Comparison of ENCODE assay signal across 8 cellular contexts in the genomic region with DNA sequence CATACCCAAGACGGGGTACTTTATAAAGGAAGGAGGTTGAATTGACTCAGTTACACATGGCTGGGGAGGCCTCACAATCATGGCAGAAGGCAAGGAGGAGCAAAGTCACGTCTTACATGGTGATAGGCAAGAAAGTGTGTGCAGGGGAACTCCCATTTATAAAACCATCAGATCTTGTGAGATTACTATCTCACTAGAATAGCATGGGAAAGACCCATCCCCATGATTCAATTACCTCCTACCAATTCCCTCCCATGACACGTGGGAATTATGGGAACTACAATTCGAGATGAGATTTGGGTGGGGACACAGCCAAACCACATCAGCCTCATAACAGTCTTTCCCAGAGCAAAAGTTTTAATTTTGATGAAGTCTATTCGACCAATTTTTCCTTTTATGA. TPM values are rescaled to one million over a fixed set of nuclear protein-coding genes. Genes with fewer than 3 reads are reported as not detected.
A peak's percentile ranks its signal among the peaks of the same experiment; 100 is the strongest.
DNase-seq lines count a peak whose midpoint lies in the region; ATAC-seq, FAIRE-seq and TF ChIP-seq lines count a peak whose summit lies in the region.
"Not testable (repeated sequence)": the region's sequence is repeated elsewhere in the genome, so short reads cannot be mapped to it uniquely, and the experiment has no call there.

No MANE protein-coding gene starts in this region.

- BruUV-seq in K562 (replicated peaks; lab: Mats Ljungman, UMichigan), result not testable (repeated sequence)

- WGBS in K562 (ENCODE audit: insufficient coverage, low coverage, missing lambda C conversion rate), result 87% methylated on average over 5 of the region's 5 CpGs

- not testable (repeated sequence) for TF ChIP-seq CTCF in K562 (IDR thresholded peaks at IDR 0.05 in 2 of 3, conservative IDR thresholded peaks at IDR 0.05 in 1 of 3; ENCODE audit: insufficient read depth in 2 of 3, low read depth in 1 of 3, low read length in 3 of 3); neutrophil (IDR thresholded peaks at IDR 0.05)

- peaks cover 13 to 35% of the 10 kb centered on the region in 2 experiments for H3K4me1 ChIP-seq in K562 (replicated peaks in 1 of 2; ENCODE audit: control insufficient read depth in 2 of 2, insufficient read depth in 2 of 2, low read length in 2 of 2)
- peaks cover 41 to 61% of the 10 kb centered on the region in 2 experiments for H3K4me1 ChIP-seq in neutrophil (ENCODE audit: control insufficient read depth in 1 of 2, insufficient read depth in 1 of 2, low read depth in 1 of 2, low read length in 1 of 2)

- POLR2A ChIA-PET in K562 (lab: Yijun Ruan, JAX), result interaction anchor here (1.9 to 2.0 kb wide), 2 partner anchors 15 to 17 kb away, joined by 4 to 5 read pairs; no protein-coding TSS in a partner anchor

- H3K9me3 ChIP-seq in K562 (replicated peaks; ENCODE audit: control insufficient read depth, insufficient read depth, low read depth, low read length); neutrophil: not testable (repeated sequence)

- FAIRE-seq in K562 (lab: Jason Lieb, UNC), result not testable (repeated sequence)

- not testable (repeated sequence) for H3K4me2 ChIP-seq in K562 (ENCODE audit: insufficient read depth, low read length)

- peaks cover 22% of the 10 kb centered on the region for H3K4me1 Mint-ChIP-seq in activated CD4-positive, alpha-beta T cell treated with anti-CD3 and anti-CD28 coated beads, Interleukin-2, amount 10 ng/mL, durations not matched to agents 24 days and 14 days
- peaks cover 53% of the 10 kb centered on the region for H3K4me1 Mint-ChIP-seq in activated T-cell treated with anti-CD3 and anti-CD28 coated beads, Interleukin-2, amount 50 U/mL, for 72 hours (ENCODE audit: low read depth)
- H3K4me1 Mint-ChIP-seq in activated naive CD4-positive, alpha-beta T cell treated with anti-CD3 and anti-CD28 coated beads, Interleukin-2, amount 50 U/mL, for 24 hours, result peaks cover 91% of the 10 kb centered on the region
- H3K4me1 Mint-ChIP-seq in naive B cell, result peaks cover 42 to 70% (median 56%) of the 10 kb centered on the region in 3 donors
- peaks cover 48% of the 10 kb centered on the region for H3K4me1 Mint-ChIP-seq in stimulated activated effector memory CD8-positive, alpha-beta T cell treated with anti-CD3 and anti-CD28 coated beads, Interleukin-12 subunit alpha, Interleukin-12 subunit beta, amount 100 ng/mL, for 72 hours
- H3K4me1 Mint-ChIP-seq in stimulated activated naive CD8-positive, alpha-beta T cell treated with anti-CD3 and anti-CD28 coated beads, Interleukin-15, Interleukin-2, amounts not matched to agents 100 ng/mL and 50 ng/mL, for 24 hours (ENCODE audit: low read depth), result peaks cover 78% of the 10 kb centered on the region

- H3K27ac ChIP-seq in K562 (ENCODE audit: extremely low read depth, low read depth, low read length) (peak overlapping the region; percentile 73; the same call in 1 of the 3 replicates), neutrophil (peak overlapping the region; percentile 86)

- TF ChIP-seq POLR2A in K562 (conservative IDR thresholded peaks at IDR 0.05), result not testable (repeated sequence)

- not testable (repeated sequence) for H3K27me3 Mint-ChIP-seq in activated CD4-positive, alpha-beta T cell treated with anti-CD3 and anti-CD28 coated beads, Interleukin-2, amount 10 ng/mL, durations not matched to agents 24 days and 14 days; activated T-cell treated with anti-CD3 and anti-CD28 coated beads, Interleukin-2, amount 50 U/mL, for 72 hours (ENCODE audit: low read depth); activated naive CD4-positive, alpha-beta T cell treated with anti-CD3 and anti-CD28 coated beads, Interleukin-2, amount 50 U/mL, for 24 hours; naive B cell; stimulated activated naive CD8-positive, alpha-beta T cell treated with anti-CD3 and anti-CD28 coated beads, Interleukin-15, Interleukin-2, amounts not matched to agents 100 ng/mL and 50 ng/mL, for 24 hours

- H4K20me1 ChIP-seq in K562 (replicated peaks; ENCODE audit: control insufficient read depth, insufficient read depth, low read length), result not testable (repeated sequence)

- not testable (repeated sequence) for H3K36me3 ChIP-seq in K562 (ENCODE audit: control insufficient read depth, insufficient read depth, low read length); neutrophil

- in situ Hi-C loops in K562 (cut with MboI), result not testable (repeated sequence)

- not testable (repeated sequence) for H3K9me1 ChIP-seq in K562 (ENCODE audit: control insufficient read depth, insufficient read depth, low read length)

- not testable (repeated sequence) for TF ChIP-seq RAD21 in K562 (CRISPR knock-in tag; conservative IDR thresholded peaks at IDR 0.05 in 1 of 2, IDR thresholded peaks at IDR 0.05 in 1 of 2)

- H3K4me3 Mint-ChIP-seq in activated CD4-positive, alpha-beta T cell treated with anti-CD3 and anti-CD28 coated beads, Interleukin-2, amount 10 ng/mL, durations not matched to agents 24 days and 14 days; activated T-cell treated with anti-CD3 and anti-CD28 coated beads, Interleukin-2, amount 50 U/mL, for 72 hours; stimulated activated effector memory CD8-positive, alpha-beta T cell treated with anti-CD3 and anti-CD28 coated beads, Interleukin-12 subunit alpha, Interleukin-12 subunit beta, amount 100 ng/mL, for 72 hours; stimulated activated naive CD8-positive, alpha-beta T cell treated with anti-CD3 and anti-CD28 coated beads, Interleukin-15, Interleukin-2, amounts not matched to agents 100 ng/mL and 50 ng/mL, for 24 hours: not testable (repeated sequence)
- peak overlapping the region; percentile 45 for H3K4me3 Mint-ChIP-seq in activated naive CD4-positive, alpha-beta T cell treated with anti-CD3 and anti-CD28 coated beads, Interleukin-2, amount 50 U/mL, for 24 hours
- H3K4me3 Mint-ChIP-seq in naive B cell, result peak overlapping the region in 1 of 8 donors; percentile 17

- peak; percentile 19 for DNase-seq in activated CD4-positive, alpha-beta T cell treated with anti-CD3 and anti-CD28 coated beads, Interleukin-2, amount 10 ng/mL, durations not matched to agents 24 days and 14 days
- not testable (repeated sequence) for DNase-seq in activated T-cell treated with anti-CD3 and anti-CD28 coated beads, Interleukin-2, amount 50 U/mL, for 72 hours; K562 (ENCODE audit: extremely low read depth in 1 of 4, low spot score in 3 of 4); naive B cell; stimulated activated effector memory CD8-positive, alpha-beta T cell treated with anti-CD3 and anti-CD28 coated beads, Interleukin-12 subunit alpha, Interleukin-12 subunit beta, amount 100 ng/mL, for 72 hours (ENCODE audit: low spot score in 2 of 2)

- intact Hi-C loops in activated CD4-positive, alpha-beta T cell treated with anti-CD3 and anti-CD28 coated beads, Interleukin-2, amount 10 ng/mL, durations not matched to agents 24 days and 14 days (cut with micrococcal nuclease), result loop anchor here (10.0 kb wide), 1 partner anchor 435 kb away; a partner anchor contains a TSS
- intact Hi-C loops in K562 (cut with micrococcal nuclease), result loop anchor here (10.0 kb wide), 1 partner anchor 1265 kb away; a partner anchor contains a TSS

- not testable (repeated sequence) for TF ChIP-seq EP300 in K562 (IDR thresholded peaks at IDR 0.05; ENCODE audit: low read length)

- H3K27ac Mint-ChIP-seq in activated CD4-positive, alpha-beta T cell treated with anti-CD3 and anti-CD28 coated beads, Interleukin-2, amount 10 ng/mL, durations not matched to agents 24 days and 14 days, result not testable (repeated sequence)
- peak overlapping the region; percentile 30 for H3K27ac Mint-ChIP-seq in activated T-cell treated with anti-CD3 and anti-CD28 coated beads, Interleukin-2, amount 50 U/mL, for 72 hours
- H3K27ac Mint-ChIP-seq in activated naive CD4-positive, alpha-beta T cell treated with anti-CD3 and anti-CD28 coated beads, Interleukin-2, amount 50 U/mL, for 24 hours, result peak overlapping the region; percentile 20
- peak overlapping the region; percentile 10 to 90 (median 84) for H3K27ac Mint-ChIP-seq in naive B cell
- peak overlapping the region; percentile 21 for H3K27ac Mint-ChIP-seq in stimulated activated effector memory CD8-positive, alpha-beta T cell treated with anti-CD3 and anti-CD28 coated beads, Interleukin-12 subunit alpha, Interleukin-12 subunit beta, amount 100 ng/mL, for 72 hours
- H3K27ac Mint-ChIP-seq in stimulated activated naive CD8-positive, alpha-beta T cell treated with anti-CD3 and anti-CD28 coated beads, Interleukin-15, Interleukin-2, amounts not matched to agents 100 ng/mL and 50 ng/mL, for 24 hours, result peak overlapping the region; percentile 14

- H3K27me3 ChIP-seq in K562 (ENCODE audit: control insufficient read depth in 2 of 2, insufficient read depth in 2 of 2, low read length in 2 of 2); neutrophil: not testable (repeated sequence)

- not testable (repeated sequence) for H2AFZ ChIP-seq in K562 (ENCODE audit: low read depth, low read length)

- peaks cover 98% of the 10 kb centered on the region for H3K79me2 ChIP-seq in K562 (ENCODE audit: control insufficient read depth, insufficient read depth, low read length)

- H3K9me3 Mint-ChIP-seq in activated CD4-positive, alpha-beta T cell treated with anti-CD3 and anti-CD28 coated beads, Interleukin-2, amount 10 ng/mL, durations not matched to agents 24 days and 14 days; activated T-cell treated with anti-CD3 and anti-CD28 coated beads, Interleukin-2, amount 50 U/mL, for 72 hours; activated naive CD4-positive, alpha-beta T cell treated with anti-CD3 and anti-CD28 coated beads, Interleukin-2, amount 50 U/mL, for 24 hours; stimulated activated effector memory CD8-positive, alpha-beta T cell treated with anti-CD3 and anti-CD28 coated beads, Interleukin-12 subunit alpha, Interleukin-12 subunit beta, amount 100 ng/mL, for 72 hours: not testable (repeated sequence)
- peaks cover 0 to 18% (median 5%) of the 10 kb centered on the region in 7 donors for H3K9me3 Mint-ChIP-seq in naive B cell
- H3K9me3 Mint-ChIP-seq in stimulated activated naive CD8-positive, alpha-beta T cell treated with anti-CD3 and anti-CD28 coated beads, Interleukin-15, Interleukin-2, amounts not matched to agents 100 ng/mL and 50 ng/mL, for 24 hours, result peaks cover 14% of the 10 kb centered on the region

- not testable (repeated sequence) for ATAC-seq in activated T-cell treated with anti-CD3 and anti-CD28 coated beads, Interleukin-2, amount 50 U/mL, for 72 hours (replicated peaks in 1 of 2); K562; naive B cell (ENCODE audit: low read depth in 2 of 2); stimulated activated effector memory CD8-positive, alpha-beta T cell treated with anti-CD3 and anti-CD28 coated beads, Interleukin-12 subunit alpha, Interleukin-12 subunit beta, amount 100 ng/mL, for 72 hours

- H3K36me3 Mint-ChIP-seq in activated CD4-positive, alpha-beta T cell treated with anti-CD3 and anti-CD28 coated beads, Interleukin-2, amount 10 ng/mL, durations not matched to agents 24 days and 14 days (ENCODE audit: low read depth); activated naive CD4-positive, alpha-beta T cell treated with anti-CD3 and anti-CD28 coated beads, Interleukin-2, amount 50 U/mL, for 24 hours; stimulated activated effector memory CD8-positive, alpha-beta T cell treated with anti-CD3 and anti-CD28 coated beads, Interleukin-12 subunit alpha, Interleukin-12 subunit beta, amount 100 ng/mL, for 72 hours: not testable (repeated sequence)
- peaks cover 6 to 31% of the 10 kb centered on the region in 2 donors for H3K36me3 Mint-ChIP-seq in activated T-cell treated with anti-CD3 and anti-CD28 coated beads, Interleukin-2, amount 50 U/mL, for 72 hours (ENCODE audit: insufficient read depth in 2 of 2)
- H3K36me3 Mint-ChIP-seq in naive B cell, result peaks cover 20 to 23% of the 10 kb centered on the region in 2 donors
- peaks cover 45% of the 10 kb centered on the region for H3K36me3 Mint-ChIP-seq in stimulated activated naive CD8-positive, alpha-beta T cell treated with anti-CD3 and anti-CD28 coated beads, Interleukin-15, Interleukin-2, amounts not matched to agents 100 ng/mL and 50 ng/mL, for 24 hours (ENCODE audit: low read depth)

- CTCF ChIA-PET in K562 (lab: Yijun Ruan, JAX; ENCODE audit: low intra/inter-chr PET ratio), result not testable (repeated sequence)

- H3K4me3 ChIP-seq in K562; neutrophil (ENCODE audit: low read depth in 1 of 2, low read length in 1 of 2): not testable (repeated sequence)

- not testable (repeated sequence) for H3K9ac ChIP-seq in K562 (ENCODE audit: insufficient read depth in 1 of 2, low read depth in 2 of 2, low read length in 2 of 2)

RNA-seq across cellular contexts. Expression of a gene that starts 15.4 kb away (rescaled TPM):
- 24.6 and 31.2 TPM in 2 replicates for total RNA-seq in activated CD4-positive, alpha-beta T cell treated with anti-CD3 and anti-CD28 coated beads, Interleukin-2, amount 10 ng/mL, durations not matched to agents 24 days and 14 days
- 10 to 100 TPM; 26.0 to 28.7 TPM for total RNA-seq in activated T-cell treated with anti-CD3 and anti-CD28 coated beads, Interleukin-2, amount 50 U/mL, for 72 hours
- total RNA-seq in K562 (2011; cell fraction: chromatin; rRNA removed; ENCODE audit: low replicate concordance), result 214 and 221 TPM in 2 replicates
- 85.4 and 123 TPM in 2 replicates for total RNA-seq in K562 (2011; cell fraction: nucleolus; rRNA removed)
- 120 and 131 TPM in 2 replicates for total RNA-seq in K562 (2011; cell fraction: nucleoplasm; rRNA removed)
- total RNA-seq in K562 (2014; rRNA removed) (20.7 and 36.6 TPM in 2 replicates), K562 (2014; rRNA removed; fragmentation: Illumina TruSeq; extraction: Trizol) (40.0 and 45.5 TPM in 2 replicates), K562 (2015; rRNA removed; fragmentation: Illumina TruSeq; extraction: Trizol) (36.5 and 40.2 TPM in 2 replicates), K562 (2021) (23.8 and 27.5 TPM in 2 replicates)
- polyA plus RNA-seq in K562 (2011; rRNA removed) (52.8 and 66.0 TPM in 2 replicates), K562 (2014; fragmentation: Illumina TruSeq; extraction: Trizol) (20.2 and 25.1 TPM in 2 replicates), K562 (2014; fragmentation: Nextera tagmentation; extraction: Ambion mirVana) (10 to 100 TPM in 1 of 2 experiments, 1 to 10 TPM in 1; 6.7 to 12.4 TPM), K562 (2014; rRNA removed) (26.2 and 31.9 TPM in 2 replicates), naive B cell (ENCODE audit: low read depth in 6 of 6) (10 to 100 TPM; 12.2 to 25.8 (median 16.0) TPM)
- polyA plus RNA-seq in K562 (2011; cell fraction: cytosol; rRNA removed), result 12.7 and 24.5 TPM in 2 replicates
- 148 and 154 TPM in 2 replicates for polyA plus RNA-seq in K562 (2011; cell fraction: nucleus; rRNA removed)
- polyA plus RNA-seq in K562 (2012), result 14.1 and 18.5 TPM in 2 replicates
- polyA minus RNA-seq in K562 (2011; rRNA and poly(A)+ RNA removed), result 239 and 255 TPM in 2 replicates
- 33.1 and 42.5 TPM in 2 replicates for polyA minus RNA-seq in K562 (2011; cell fraction: cytosol; rRNA and poly(A)+ RNA removed)
- polyA minus RNA-seq in K562 (2011; cell fraction: nucleus; rRNA and poly(A)+ RNA removed), result 127 and 168 TPM in 2 replicates
